ENCODE assay signal across 1 cellular context in the genomic region with DNA sequence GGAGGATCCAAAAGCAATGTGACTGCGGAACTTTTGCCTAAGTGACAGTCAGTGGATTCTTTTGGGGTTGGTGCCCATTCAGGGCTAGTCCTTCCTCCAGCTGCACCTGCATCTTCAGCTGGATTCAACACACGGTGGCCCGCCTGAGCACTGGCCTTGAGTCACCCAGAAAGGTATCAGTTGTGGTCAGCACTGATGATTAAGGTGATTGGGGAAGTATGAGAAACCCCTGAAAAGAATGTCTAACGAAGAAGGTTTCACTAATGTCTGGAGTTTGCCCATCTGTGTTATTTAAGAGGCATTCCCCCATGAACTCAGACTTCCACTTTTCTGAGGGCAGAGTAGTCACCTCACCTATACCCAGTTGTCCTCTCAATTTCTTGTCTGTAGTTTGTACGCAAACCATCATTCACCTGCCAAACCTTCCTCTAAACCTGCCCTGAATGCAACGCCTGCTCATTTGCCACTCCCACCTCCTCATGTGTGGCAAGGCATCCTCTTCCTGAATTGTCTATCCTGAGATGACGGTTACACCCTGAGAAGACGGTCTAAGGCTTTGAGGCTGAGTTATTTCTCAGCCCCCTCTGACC.
TF ChIP-seq lines count a peak whose summit lies in the region.

No MANE protein-coding gene starts in this region.

TF ChIP-seq in HepG2, 621 proteins besides CTCF, POLR2A, EP300 and RAD21:
- TF ChIP-seq, protein P1, sequence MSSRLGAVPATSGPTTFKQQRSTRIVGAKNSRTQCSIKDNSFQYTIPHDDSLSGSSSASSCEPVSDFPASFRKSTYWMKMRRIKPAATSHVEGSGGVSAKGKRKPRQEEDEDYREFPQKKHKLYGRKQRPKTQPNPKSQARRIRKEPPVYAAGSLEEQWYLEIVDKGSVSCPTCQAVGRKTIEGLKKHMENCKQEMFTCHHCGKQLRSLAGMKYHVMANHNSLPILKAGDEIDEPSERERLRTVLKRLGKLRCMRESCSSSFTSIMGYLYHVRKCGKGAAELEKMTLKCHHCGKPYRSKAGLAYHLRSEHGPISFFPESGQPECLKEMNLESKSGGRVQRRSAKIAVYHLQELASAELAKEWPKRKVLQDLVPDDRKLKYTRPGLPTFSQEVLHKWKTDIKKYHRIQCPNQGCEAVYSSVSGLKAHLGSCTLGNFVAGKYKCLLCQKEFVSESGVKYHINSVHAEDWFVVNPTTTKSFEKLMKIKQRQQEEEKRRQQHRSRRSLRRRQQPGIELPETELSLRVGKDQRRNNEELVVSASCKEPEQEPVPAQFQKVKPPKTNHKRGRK (CRISPR knock-in tag; IDR thresholded peaks at IDR 0.05): no peak
- no peak for TF ChIP-seq CBX2 (IDR thresholded peaks at IDR 0.05; ENCODE audit: low read depth, low read length)
- TF ChIP-seq CBX2 (CRISPR knock-in tag; IDR thresholded peaks at IDR 0.05; ENCODE audit: low read depth): no peak
- no peak for TF ChIP-seq KDM1A (CRISPR knock-in tag; IDR thresholded peaks at IDR 0.05)
- TF ChIP-seq ATF7-NPFF (CRISPR knock-in tag; IDR thresholded peaks at IDR 0.05; ENCODE audit: low read depth): no peak
- TF ChIP-seq, protein P2, sequence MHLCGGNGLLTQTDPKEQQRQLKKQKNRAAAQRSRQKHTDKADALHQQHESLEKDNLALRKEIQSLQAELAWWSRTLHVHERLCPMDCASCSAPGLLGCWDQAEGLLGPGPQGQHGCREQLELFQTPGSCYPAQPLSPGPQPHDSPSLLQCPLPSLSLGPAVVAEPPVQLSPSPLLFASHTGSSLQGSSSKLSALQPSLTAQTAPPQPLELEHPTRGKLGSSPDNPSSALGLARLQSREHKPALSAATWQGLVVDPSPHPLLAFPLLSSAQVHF (CRISPR knock-in tag; IDR thresholded peaks at IDR 0.05): no peak
- TF ChIP-seq BCL6 (CRISPR knock-in tag; IDR thresholded peaks at IDR 0.05): no peak
- TF ChIP-seq, protein P3, sequence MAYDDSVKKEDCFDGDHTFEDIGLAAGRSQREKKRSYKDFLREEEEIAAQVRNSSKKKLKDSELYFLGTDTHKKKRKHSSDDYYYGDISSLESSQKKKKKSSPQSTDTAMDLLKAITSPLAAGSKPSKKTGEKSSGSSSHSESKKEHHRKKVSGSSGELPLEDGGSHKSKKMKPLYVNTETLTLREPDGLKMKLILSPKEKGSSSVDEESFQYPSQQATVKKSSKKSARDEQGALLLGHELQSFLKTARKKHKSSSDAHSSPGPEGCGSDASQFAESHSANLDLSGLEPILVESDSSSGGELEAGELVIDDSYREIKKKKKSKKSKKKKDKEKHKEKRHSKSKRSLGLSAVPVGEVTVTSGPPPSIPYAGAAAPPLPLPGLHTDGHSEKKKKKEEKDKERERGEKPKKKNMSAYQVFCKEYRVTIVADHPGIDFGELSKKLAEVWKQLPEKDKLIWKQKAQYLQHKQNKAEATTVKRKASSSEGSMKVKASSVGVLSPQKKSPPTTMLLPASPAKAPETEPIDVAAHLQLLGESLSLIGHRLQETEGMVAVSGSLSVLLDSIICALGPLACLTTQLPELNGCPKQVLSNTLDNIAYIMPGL (CRISPR knock-in tag; IDR thresholded peaks at IDR 0.05; ENCODE audit: borderline replicate concordance in 1 of 2, low read depth in 1 of 2): no peak
- TF ChIP-seq TEAD3 (CRISPR knock-in tag; optimal IDR thresholded peaks at IDR 0.05; ENCODE audit: borderline replicate concordance): no peak
- TF ChIP-seq ZNF678 (CRISPR knock-in tag; IDR thresholded peaks at IDR 0.05): no peak
- no peak for TF ChIP-seq ZNF543 (CRISPR knock-in tag; IDR thresholded peaks at IDR 0.05)
- no peak for TF ChIP-seq ATF7 (IDR thresholded peaks at IDR 0.05)
- no peak for TF ChIP-seq ATF7 (CRISPR knock-in tag; IDR thresholded peaks at IDR 0.05)
- TF ChIP-seq TBL1XR1 (IDR thresholded peaks at IDR 0.05; ENCODE audit: borderline replicate concordance, low read length, partially characterized antibody): no peak
- TF ChIP-seq ZNF484 (CRISPR knock-in tag; IDR thresholded peaks at IDR 0.05; ENCODE audit: borderline replicate concordance, low read depth): no peak
- TF ChIP-seq, protein P4, sequence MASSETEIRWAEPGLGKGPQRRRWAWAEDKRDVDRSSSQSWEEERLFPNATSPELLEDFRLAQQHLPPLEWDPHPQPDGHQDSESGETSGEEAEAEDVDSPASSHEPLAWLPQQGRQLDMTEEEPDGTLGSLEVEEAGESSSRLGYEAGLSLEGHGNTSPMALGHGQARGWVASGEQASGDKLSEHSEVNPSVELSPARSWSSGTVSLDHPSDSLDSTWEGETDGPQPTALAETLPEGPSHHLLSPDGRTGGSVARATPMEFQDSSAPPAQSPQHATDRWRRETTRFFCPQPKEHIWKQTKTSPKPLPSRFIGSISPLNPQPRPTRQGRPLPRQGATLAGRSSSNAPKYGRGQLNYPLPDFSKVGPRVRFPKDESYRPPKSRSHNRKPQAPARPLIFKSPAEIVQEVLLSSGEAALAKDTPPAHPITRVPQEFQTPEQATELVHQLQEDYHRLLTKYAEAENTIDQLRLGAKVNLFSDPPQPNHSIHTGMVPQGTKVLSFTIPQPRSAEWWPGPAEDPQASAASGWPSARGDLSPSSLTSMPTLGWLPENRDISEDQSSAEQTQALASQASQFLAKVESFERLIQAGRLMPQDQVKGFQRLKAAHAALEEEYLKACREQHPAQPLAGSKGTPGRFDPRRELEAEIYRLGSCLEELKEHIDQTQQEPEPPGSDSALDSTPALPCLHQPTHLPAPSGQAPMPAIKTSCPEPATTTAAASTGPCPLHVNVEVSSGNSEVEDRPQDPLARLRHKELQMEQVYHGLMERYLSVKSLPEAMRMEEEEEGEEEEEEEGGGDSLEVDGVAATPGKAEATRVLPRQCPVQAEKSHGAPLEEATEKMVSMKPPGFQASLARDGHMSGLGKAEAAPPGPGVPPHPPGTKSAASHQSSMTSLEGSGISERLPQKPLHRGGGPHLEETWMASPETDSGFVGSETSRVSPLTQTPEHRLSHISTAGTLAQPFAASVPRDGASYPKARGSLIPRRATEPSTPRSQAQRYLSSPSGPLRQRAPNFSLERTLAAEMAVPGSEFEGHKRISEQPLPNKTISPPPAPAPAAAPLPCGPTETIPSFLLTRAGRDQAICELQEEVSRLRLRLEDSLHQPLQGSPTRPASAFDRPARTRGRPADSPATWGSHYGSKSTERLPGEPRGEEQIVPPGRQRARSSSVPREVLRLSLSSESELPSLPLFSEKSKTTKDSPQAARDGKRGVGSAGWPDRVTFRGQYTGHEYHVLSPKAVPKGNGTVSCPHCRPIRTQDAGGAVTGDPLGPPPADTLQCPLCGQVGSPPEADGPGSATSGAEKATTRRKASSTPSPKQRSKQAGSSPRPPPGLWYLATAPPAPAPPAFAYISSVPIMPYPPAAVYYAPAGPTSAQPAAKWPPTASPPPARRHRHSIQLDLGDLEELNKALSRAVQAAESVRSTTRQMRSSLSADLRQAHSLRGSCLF (CRISPR knock-in tag; IDR thresholded peaks at IDR 0.05; ENCODE audit: borderline replicate concordance): no peak
